ENCODE assay signal across 14 cellular contexts in the genomic region with DNA sequence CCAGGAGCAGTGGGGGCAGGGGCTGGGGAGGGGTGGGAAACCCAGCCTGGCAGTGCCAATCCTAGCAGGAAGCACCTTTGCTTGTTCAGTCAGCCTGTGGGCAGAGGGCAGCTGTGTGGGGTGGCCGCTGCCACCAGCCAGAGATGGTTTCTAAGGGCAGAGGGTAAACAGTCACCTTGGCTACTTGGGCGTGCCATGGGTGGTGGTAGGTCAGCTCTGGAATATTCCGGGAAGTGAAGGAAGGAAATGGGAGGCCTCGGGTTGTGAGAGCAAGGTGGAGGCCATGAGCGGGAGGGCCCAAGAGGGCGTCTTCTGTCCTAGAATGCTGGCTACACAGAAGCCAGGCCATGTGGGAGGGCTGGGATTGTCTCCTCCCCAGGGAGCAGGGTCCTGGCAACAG. TPM values are rescaled to one million over a fixed set of nuclear protein-coding genes. Genes with fewer than 3 reads are reported as not detected.
A peak's percentile ranks its signal among the peaks of the same experiment; 100 is the strongest.
DNase-seq lines count a peak whose midpoint lies in the region; ATAC-seq, FAIRE-seq and TF ChIP-seq lines count a peak whose summit lies in the region.
"Had no signal": no experiment of that assay in that cellular context is flagged by ENCODE, and none has a peak within 500 bp of the region (broad histone marks: within the 10 kb centered on the region; RNA-seq: fewer than 3 reads in every experiment).

No MANE protein-coding gene starts in this region.

- FAIRE-seq in RCC 7860 (lab: Jason Lieb, UNC) = no peak
- FAIRE-seq: GM12891 had no signal

- RAD21 ChIA-PET in HCT116 (lab: Charles Lee; ENCODE audit: low non-redundant PET in 1 of 2, low total read pairs in 2 of 2, uncharacterized antibody in 2 of 2, unreplicated experiment in 2 of 2) = no interaction called here

- H3K4me3 ChIP-seq in BLaER1 (peak overlapping the region; percentile 29; the same call in 1 of the 2 replicates), HCT116 (replicated peaks in 1 of 2; ENCODE audit: low read depth in 1 of 2, low read length in 2 of 2) (peak overlapping the region; percentile 22 to 45), colonic mucosa (no peak overlapping the region), osteoblast (ENCODE audit: insufficient read depth, low read length) (no peak overlapping the region), lower leg skin (ENCODE audit: low read depth, poor library complexity, severe bottlenecking) (no peak overlapping the region)
- H3K4me3 ChIP-seq: SJCRH30 had no signal

- H3K27me3 ChIP-seq in BLaER1 = no peaks in the 10 kb centered on the region
- H3K27me3 ChIP-seq in HCT116 (ENCODE audit: insufficient read depth, low read length) = no peaks in the 10 kb centered on the region
- H3K27me3 ChIP-seq in colonic mucosa = no peaks in the 10 kb centered on the region
- H3K27me3 ChIP-seq in osteoblast (ENCODE audit: insufficient read depth, low read length) = peaks cover 2% of the 10 kb centered on the region

- intact Hi-C loops in HCT116 (cut with micrococcal nuclease) = no loop called here
- intact Hi-C loops in colonic mucosa (cut with DNase I) = no loop called here
- intact Hi-C loops in lower leg skin (cut with DNase I; ENCODE audit: low total_unique reads) = no loop called here

- no TSS peak for BruUV-seq in HCT116 (replicated peaks; lab: Mats Ljungman, UMichigan)

- CTCF ChIA-PET in HCT116 (lab: Charles Lee) = no interaction called here

- no peaks in the 10 kb centered on the region for H3K9me2 ChIP-seq in HCT116 (ENCODE audit: insufficient read depth)

- peaks cover 71% of the 10 kb centered on the region for H3K4me1 ChIP-seq in BLaER1
- no peaks in the 10 kb centered on the region; a peak in 1 of 4 replicates for H3K4me1 ChIP-seq in HCT116 (ENCODE audit: control insufficient read depth in 1 of 2, insufficient read depth in 2 of 2, low read length in 2 of 2)
- no peaks in the 10 kb centered on the region for H3K4me1 ChIP-seq in colonic mucosa
- H3K4me1 ChIP-seq in osteoblast (ENCODE audit: insufficient read depth, low read length) = no peaks in the 10 kb centered on the region

- peak overlapping the region; percentile 95 for H3K4me2 ChIP-seq in BLaER1
- H3K4me2 ChIP-seq in HCT116 (ENCODE audit: low read length) = peak overlapping the region; percentile 45
- H3K4me2 ChIP-seq in osteoblast (ENCODE audit: insufficient read depth, low read length) = no peak overlapping the region

- 54 to 57% methylated on average over 6 of the region's 6 CpGs for WGBS in lower leg skin, 2 donors

- DNase-seq in HCT116 (ENCODE audit: low read depth, low spot score) (no peak), colonic mucosa (peak; percentile 66), osteoblast (ENCODE audit: insufficient read length, low spot score, missing footprints) (peak; percentile 39), NCI-H2171 (lab: John Stamatoyannopoulos, UW) (no peak), RCC 7860 (ENCODE audit: low spot score) (no peak), lower leg skin (ENCODE audit: low spot score in 2 of 2) (no peak)
- DNase-seq: HCEC 1CT, NCI-H1092, NCI-H1694 treated with DMSO at 0.1 percent for 48 hours, NCI-H748 treated with DMSO at 0.1 percent for 48 hours, SJCRH30 had no signal

- H3K79me2 ChIP-seq in HCT116 (ENCODE audit: insufficient read depth, low read length) (no peaks in the 10 kb centered on the region), osteoblast (ENCODE audit: insufficient read depth, low read length) (no peaks in the 10 kb centered on the region)

- no peak for TF ChIP-seq RAD21 in HCT116 (IDR thresholded peaks at IDR 0.05; ENCODE audit: low read depth)

- H3K36me3 ChIP-seq in BLaER1 (no peaks in the 10 kb centered on the region), HCT116 (ENCODE audit: control insufficient read depth in 1 of 2, insufficient read depth in 2 of 2, low read length in 2 of 2) (no peaks in the 10 kb centered on the region), colonic mucosa (no peaks in the 10 kb centered on the region), osteoblast (ENCODE audit: insufficient read depth, low read length) (no peaks in the 10 kb centered on the region)
- H3K36me3 ChIP-seq: SJCRH30 had no signal

- ATAC-seq in HCT116 = peak; percentile 21
- no peak for ATAC-seq in HG03354 (IDR thresholded peaks at IDR 0.05; ENCODE audit: poor library complexity, severe bottlenecking, unreplicated experiment)

- H3K9ac ChIP-seq in BLaER1 (peak overlapping the region; percentile 32; the same call in 1 of the 2 replicates), HCT116 (ENCODE audit: low read length) (peak overlapping the region; percentile 33; the same call in 1 of the 2 replicates), colonic mucosa (ENCODE audit: low read depth in 2 of 2, low read length in 2 of 2) (no peak overlapping the region)

- POLR2A ChIA-PET in HCT116 (lab: Charles Lee) = no interaction called here

- H4K20me1 ChIP-seq in BLaER1 (no peaks in the 10 kb centered on the region), HCT116 (ENCODE audit: insufficient read depth) (no peaks in the 10 kb centered on the region), osteoblast (ENCODE audit: insufficient read depth, low read length) (no peaks in the 10 kb centered on the region)

- H3K27ac ChIP-seq in BLaER1 = peak overlapping the region; percentile 57; the same call in 1 of the 2 replicates
- H3K27ac ChIP-seq in HCT116 (ENCODE audit: low read depth, low read length) = no peak overlapping the region
- peak overlapping the region; percentile 29 for H3K27ac ChIP-seq in colonic mucosa
- H3K27ac ChIP-seq in osteoblast (ENCODE audit: low read depth, low read length) = no peak overlapping the region
- H3K27ac ChIP-seq: SJCRH30 had no signal

- TF ChIP-seq POLR2A in HCT116 (IDR thresholded peaks at IDR 0.05; ENCODE audit: borderline replicate concordance, extremely low read depth, insufficient read depth, insufficient read length) = no peak
- TF ChIP-seq POLR2A in lower leg skin (IDR thresholded peaks at IDR 0.05) = no peak

- H2AFZ ChIP-seq in HCT116 (ENCODE audit: low read depth, low read length, poor library complexity, severe bottlenecking) (no peak overlapping the region), osteoblast (ENCODE audit: low read length) (no peak overlapping the region)

- H3K9me3 ChIP-seq in BLaER1 (no peaks in the 10 kb centered on the region), HCT116 (ENCODE audit: control insufficient read depth in 1 of 2, insufficient read depth in 1 of 2, low read depth in 1 of 2, low read length in 2 of 2) (no peaks in the 10 kb centered on the region), colonic mucosa (no peaks in the 10 kb centered on the region), osteoblast (ENCODE audit: low read depth, low read length) (no peaks in the 10 kb centered on the region)
- H3K9me3 ChIP-seq: SJCRH30 had no signal

- no peak for TF ChIP-seq CTCF in HCT116 (IDR thresholded peaks at IDR 0.05 in 2 of 3, conservative IDR thresholded peaks at IDR 0.05 in 1 of 3; ENCODE audit: borderline replicate concordance in 1 of 3, insufficient read depth in 1 of 3, low read depth in 2 of 3, low read length in 2 of 3)
- TF ChIP-seq CTCF in colonic mucosa (IDR thresholded peaks at IDR 0.05) = no peak
- TF ChIP-seq CTCF in osteoblast (IDR thresholded peaks at IDR 0.05; ENCODE audit: extremely low read depth, low read depth, low read length) = no peak
- TF ChIP-seq CTCF in lower leg skin (IDR thresholded peaks at IDR 0.05) = no peak

TF ChIP-seq in HCT116, 20 proteins besides CTCF, POLR2A, EP300 and RAD21:
- TF ChIP-seq EZH2phosphoT487 (IDR thresholded peaks at IDR 0.05; ENCODE audit: borderline replicate concordance) (no peak), YY1 (IDR thresholded peaks at IDR 0.05; ENCODE audit: extremely low read depth, insufficient replicate concordance, low read depth, low read length) (no peak), CEBPB (IDR thresholded peaks at IDR 0.05; ENCODE audit: low read depth) (no peak), TCF7L2 (IDR thresholded peaks at IDR 0.05; ENCODE audit: borderline replicate concordance, extremely low read depth, insufficient read depth, insufficient read length) (no peak), ELF1 (IDR thresholded peaks at IDR 0.05; ENCODE audit: borderline replicate concordance, low read depth) (no peak), SIN3A (IDR thresholded peaks at IDR 0.05; ENCODE audit: low read depth) (no peak), ZFX (IDR thresholded peaks at IDR 0.05) (no peak), POLR2AphosphoS5 (IDR thresholded peaks at IDR 0.05; ENCODE audit: low read depth, low read length) (no peak)
- TF ChIP-seq, protein P1, sequence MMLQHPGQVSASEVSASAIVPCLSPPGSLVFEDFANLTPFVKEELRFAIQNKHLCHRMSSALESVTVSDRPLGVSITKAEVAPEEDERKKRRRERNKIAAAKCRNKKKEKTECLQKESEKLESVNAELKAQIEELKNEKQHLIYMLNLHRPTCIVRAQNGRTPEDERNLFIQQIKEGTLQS (IDR thresholded peaks at IDR 0.05) = no peak
TF ChIP-seq in HCT116: peak in this region for 0.

RNA-seq across cellular contexts. Expression of a gene that starts 20.7 kb away (rescaled TPM):
- total RNA-seq in HCT116 (2021; ENCODE audit: unreplicated experiment) (1.5 TPM), colonic mucosa (1 to 10 TPM; 2.5 to 2.7 TPM), osteoblast (under 0.01 TPM in 1 of 2 replicates, not detected in the other), lower leg skin (10 to 100 TPM in 3 of 4 donors, 1 to 10 TPM in 1; 9.4 to 18.8 (median 14.5) TPM)
- 1.7 and 2.3 TPM in 2 replicates for polyA plus RNA-seq in HCT116 (2012)

Comparison
In these comparisons a context has a peak if more than half of its experiments do, and no peak if none do; other contexts are left out.
1. H3K27ac ChIP-seq: peak in BLaER1 (single experiment) and colonic mucosa (single experiment); none in HCT116 (single experiment) and osteoblast (single experiment).
2. H3K4me3 ChIP-seq: peak in BLaER1 (single experiment) and HCT116 (2 of 2); none in colonic mucosa (single experiment), osteoblast (single experiment) and lower leg skin (single experiment).
3. H3K9ac ChIP-seq: peak in BLaER1 (single experiment) and HCT116 (single experiment); none in colonic mucosa (0 of 2).
4. DNase-seq: peak in colonic mucosa (single experiment) and osteoblast (single experiment); none in HCT116 (single experiment), NCI-H2171 (single experiment), RCC 7860 (single experiment) and lower leg skin (0 of 2).